In genomic region chr17:74442670-74443515, GRCh38 we compare ENCODE assay signal across 8 cellular contexts. TPM values are rescaled to one million over a fixed set of nuclear protein-coding genes. Genes with fewer than 3 reads are reported as not detected.
DNase-seq lines count a peak whose midpoint lies in the region; ATAC-seq, FAIRE-seq and TF ChIP-seq lines count a peak whose summit lies in the region.

No MANE protein-coding gene starts in this region.

- 4% methylated on average over 27 of the region's 28 CpGs for whole genome bisulfite sequencing in HepG2 (ENCODE audit: low lambda C conversion rate)
- WGBS in suprapubic skin, result 12% methylated on average over 17 of the region's 28 CpGs

- H3K27me3 ChIP-seq in HepG2 (ENCODE audit: control insufficient read depth in 1 of 2, insufficient read depth in 2 of 2, low read length in 2 of 2) (no peaks in the 10 kb centered on the region), suprapubic skin (no peaks in the 10 kb centered on the region)

- no peak for TF ChIP-seq CTCF in GM10266 (IDR thresholded peaks at IDR 0.05; ENCODE audit: control insufficient read depth, insufficient read depth, low read depth, missing control alignments)
- no peak; the same call in 1 of the 2 replicates for TF ChIP-seq CTCF in HepG2 (CRISPR knock-in tag; IDR thresholded peaks at IDR 0.05)
- TF ChIP-seq CTCF in suprapubic skin (IDR thresholded peaks at IDR 0.05), result no peak

- peak; percentile 57 for TF ChIP-seq RAD21 in HepG2 (CRISPR knock-in tag; IDR thresholded peaks at IDR 0.05)

- TF ChIP-seq POLR2A in HepG2 (IDR thresholded peaks at IDR 0.05; ENCODE audit: insufficient read depth in 1 of 2, low read depth in 2 of 2, low read length in 2 of 2) (peak; percentile 92 to 97), suprapubic skin (IDR thresholded peaks at IDR 0.05) (no peak)

- intact Hi-C loops in HepG2 (cut with micrococcal nuclease; ENCODE audit: unreplicated experiment), result loop anchor here (1.0 to 2.0 kb wide), 3 partner anchors 10 to 14 kb away; no protein-coding TSS in a partner anchor

- no peaks in the 10 kb centered on the region for H3K9me3 ChIP-seq in HepG2 (ENCODE audit: low read length)
- H3K9me3 ChIP-seq in suprapubic skin, result no peaks in the 10 kb centered on the region

- POLR2A ChIA-PET in HepG2 (lab: Yijun Ruan, JAX), result interaction anchor here (0.6 to 5.6 kb wide), 14 partner anchors 9 to 430 kb away, joined by 3 to 126 read pairs (median 5); partner anchors contain the start of genes FDXR and RAB37

- DNase-seq in GM10266 (ENCODE audit: extremely low spot score) (peak; percentile 81), NCI-H345 (lab: John Stamatoyannopoulos, UW) (peak; percentile 87), cerebellar cortex (ENCODE audit: low spot score) (peak; percentile 82), HepG2 (ENCODE audit: low spot score) (peak; percentile 95), suprapubic skin (ENCODE audit: low spot score in 2 of 2) (peak; percentile 83 to 90), NK-92 (lab: John Stamatoyannopoulos, UW; ENCODE audit: unreplicated experiment) (no peak)
- no peak for DNase-seq in stimulated activated CD4-positive, alpha-beta T cell treated with anti-CD3 and anti-CD28 coated beads, Interleukin-2, amount 100 ng/mL, for 24 hours

- peaks cover 18% of the 10 kb centered on the region for H4K20me1 ChIP-seq in HepG2 (ENCODE audit: insufficient read depth, low read length)

- H3K4me3 ChIP-seq in HepG2 (replicated peaks in 1 of 3; ENCODE audit: insufficient read depth in 1 of 3, low read depth in 2 of 3, low read length in 3 of 3) (peak overlapping the region; percentile 33 to 72 (median 41)), suprapubic skin (peak overlapping the region; percentile 30)

- no TSS peak for BruUV-seq in HepG2 (replicated peaks; lab: Mats Ljungman, UMichigan)

- H3K27ac ChIP-seq in HepG2 (ENCODE audit: extremely low read length, insufficient read depth, low read length) (peak overlapping the region; percentile 96), suprapubic skin (peak overlapping the region; percentile 83)

- peaks cover 38 to 62% of the 10 kb centered on the region in 2 experiments for H3K36me3 ChIP-seq in HepG2 (replicated peaks in 1 of 2; ENCODE audit: control insufficient read depth in 1 of 2, insufficient read depth in 2 of 2, low read length in 2 of 2)
- peaks cover 15% of the 10 kb centered on the region for H3K36me3 ChIP-seq in suprapubic skin

- H3K4me1 ChIP-seq in HepG2 (ENCODE audit: insufficient read depth, low read length) (peaks cover 37% of the 10 kb centered on the region), suprapubic skin (peaks cover 47% of the 10 kb centered on the region)

- peak overlapping the region; percentile 91 for H3K4me2 ChIP-seq in HepG2 (ENCODE audit: low read depth, low read length)

- H3K9ac ChIP-seq in HepG2 (ENCODE audit: insufficient read depth, low read depth, low read length), result peak overlapping the region; percentile 82

- TF ChIP-seq EP300 in HepG2 (IDR thresholded peaks at IDR 0.05; ENCODE audit: low read depth in 2 of 2, low read length in 2 of 2) (peak; percentile 90 to 93), HepG2 (CRISPR knock-in tag; IDR thresholded peaks at IDR 0.05; ENCODE audit: borderline replicate concordance) (peak; percentile 90), suprapubic skin (IDR thresholded peaks at IDR 0.05) (no peak)

- H3K79me2 ChIP-seq in HepG2 (ENCODE audit: insufficient read depth, low read length), result peaks cover 19% of the 10 kb centered on the region

- H2AFZ ChIP-seq in HepG2 (ENCODE audit: low read length), result no peak overlapping the region

- peak; percentile 84 for FAIRE-seq in HepG2 (lab: Jason Lieb, UNC)

- ATAC-seq in HG02759 (IDR thresholded peaks at IDR 0.05; ENCODE audit: unreplicated experiment) (peak; percentile 74), HepG2 (peak; percentile 94)

- in situ Hi-C loops in HepG2 (cut with HindIII; ENCODE audit: extremely low pct_ligation_motif_present, low pct_unique_long_range_greater_than_20kb), result loop anchor here (25.0 kb wide), 2 partner anchors 656 to 1156 kb away; no protein-coding TSS in a partner anchor

- CTCF ChIA-PET in HepG2 (lab: Yijun Ruan, JAX; ENCODE audit: low intra/inter-chr PET ratio, low total read pairs), result no interaction called here

TF ChIP-seq in HepG2, 621 proteins besides CTCF, POLR2A, EP300 and RAD21 (continues in another document):
- TF ChIP-seq BORCS8-MEF2B (CRISPR knock-in tag; IDR thresholded peaks at IDR 0.05) (peak; percentile 85), ZNF615 (CRISPR knock-in tag; IDR thresholded peaks at IDR 0.05; ENCODE audit: borderline replicate concordance) (no peak), CENPX (CRISPR knock-in tag; IDR thresholded peaks at IDR 0.05) (no peak), KLF6 (CRISPR knock-in tag; IDR thresholded peaks at IDR 0.05) (peak; percentile 87; the same call in 1 of the 2 replicates), LBX2 (CRISPR knock-in tag; IDR thresholded peaks at IDR 0.05; ENCODE audit: borderline replicate concordance) (0 out of 2 replicates have a peak, but pooled peaks have one; percentile 53), JDP2 (CRISPR knock-in tag; IDR thresholded peaks at IDR 0.05; ENCODE audit: borderline replicate concordance) (no peak; the same call in 1 of the 2 replicates), ZNF501 (CRISPR knock-in tag; IDR thresholded peaks at IDR 0.05) (peak; percentile 96)
- TF ChIP-seq, protein P1, sequence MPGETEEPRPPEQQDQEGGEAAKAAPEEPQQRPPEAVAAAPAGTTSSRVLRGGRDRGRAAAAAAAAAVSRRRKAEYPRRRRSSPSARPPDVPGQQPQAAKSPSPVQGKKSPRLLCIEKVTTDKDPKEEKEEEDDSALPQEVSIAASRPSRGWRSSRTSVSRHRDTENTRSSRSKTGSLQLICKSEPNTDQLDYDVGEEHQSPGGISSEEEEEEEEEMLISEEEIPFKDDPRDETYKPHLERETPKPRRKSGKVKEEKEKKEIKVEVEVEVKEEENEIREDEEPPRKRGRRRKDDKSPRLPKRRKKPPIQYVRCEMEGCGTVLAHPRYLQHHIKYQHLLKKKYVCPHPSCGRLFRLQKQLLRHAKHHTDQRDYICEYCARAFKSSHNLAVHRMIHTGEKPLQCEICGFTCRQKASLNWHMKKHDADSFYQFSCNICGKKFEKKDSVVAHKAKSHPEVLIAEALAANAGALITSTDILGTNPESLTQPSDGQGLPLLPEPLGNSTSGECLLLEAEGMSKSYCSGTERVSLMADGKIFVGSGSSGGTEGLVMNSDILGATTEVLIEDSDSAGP (CRISPR knock-in tag; IDR thresholded peaks at IDR 0.05; ENCODE audit: borderline replicate concordance), result peak; percentile 76

RNA-seq across cellular contexts. Expression of gene GPRC5C, which starts 11.0 kb away (rescaled TPM):
- 44.8 and 85.6 TPM in 2 replicates for total RNA-seq in HepG2 (2016; rRNA removed; fragmentation: Illumina TruSeq; extraction: Trizol)
- total RNA-seq in HepG2 (2016; cell fraction: cytosol; rRNA removed; fragmentation: Illumina TruSeq; extraction: Trizol; ENCODE audit: low read depth), result 30.8 and 32.3 TPM in 2 replicates
- 41.2 and 86.3 TPM in 2 replicates for total RNA-seq in HepG2 (2016; cell fraction: insoluble cytoplasmic fraction; rRNA removed; fragmentation: Illumina TruSeq; extraction: Trizol)
- total RNA-seq in HepG2 (2016; cell fraction: membrane; rRNA removed; fragmentation: Illumina TruSeq; extraction: Trizol), result 50.5 and 55.5 TPM in 2 replicates
- total RNA-seq in HepG2 (2016; cell fraction: nucleus; rRNA removed; fragmentation: Illumina TruSeq; extraction: Trizol), result 73.7 and 80.6 TPM in 2 replicates
- polyA plus RNA-seq in HepG2 (2011; rRNA removed), result 300 and 407 TPM in 2 replicates
- polyA plus RNA-seq in HepG2 (2011; cell fraction: cytosol; rRNA removed), result 276 and 424 TPM in 2 replicates
- polyA plus RNA-seq in HepG2 (2011; cell fraction: nucleus; rRNA removed), result 354 and 357 TPM in 2 replicates
- 111 and 131 TPM in 2 replicates for polyA plus RNA-seq in HepG2 (2012)
- 29.5 and 34.4 TPM in 2 replicates for polyA plus RNA-seq in HepG2 (2016; cell fraction: cytosol; fragmentation: Illumina TruSeq; extraction: Trizol; ENCODE audit: low read depth)
- polyA plus RNA-seq in HepG2 (2016; cell fraction: insoluble cytoplasmic fraction; fragmentation: Illumina TruSeq; extraction: Trizol; ENCODE audit: low read depth), result 42.9 and 43.8 TPM in 2 replicates
- polyA plus RNA-seq in HepG2 (2016; cell fraction: membrane; fragmentation: Illumina TruSeq; extraction: Trizol; ENCODE audit: low read depth), result 36.0 and 48.1 TPM in 2 replicates
- polyA plus RNA-seq in HepG2 (2016; cell fraction: nucleus; fragmentation: Illumina TruSeq; extraction: Trizol; ENCODE audit: insufficient read depth, low read depth), result 131 and 142 TPM in 2 replicates
- polyA minus RNA-seq in HepG2 (2011; rRNA and poly(A)+ RNA removed; ENCODE audit: low replicate concordance), result 39.8 and 712 TPM in 2 replicates
- 209 and 211 TPM in 2 replicates for polyA minus RNA-seq in HepG2 (2011; cell fraction: cytosol; rRNA and poly(A)+ RNA removed)
- 108 and 116 TPM in 2 replicates for polyA minus RNA-seq in HepG2 (2011; cell fraction: nucleus; rRNA and poly(A)+ RNA removed)
- total RNA-seq in suprapubic skin, result 100 to 1,000 TPM in 1 of 4 donors, 10 to 100 TPM in 3; 72.0 to 106 (median 91.5) TPM

RNA-seq across cellular contexts. Expression of gene CD300A, which starts 23.5 kb away (rescaled TPM):
- total RNA-seq in HepG2 (2016; rRNA removed; fragmentation: Illumina TruSeq; extraction: Trizol) (not detected in 2 replicates), suprapubic skin (1 to 10 TPM; 1.4 to 6.3 (median 2.9) TPM)
- total RNA-seq in HepG2 (2016; cell fraction: cytosol; rRNA removed; fragmentation: Illumina TruSeq; extraction: Trizol; ENCODE audit: low read depth), result not detected in 2 replicates
- total RNA-seq in HepG2 (2016; cell fraction: insoluble cytoplasmic fraction; rRNA removed; fragmentation: Illumina TruSeq; extraction: Trizol), result not detected in 2 replicates
- total RNA-seq in HepG2 (2016; cell fraction: membrane; rRNA removed; fragmentation: Illumina TruSeq; extraction: Trizol), result not detected in 2 replicates
- total RNA-seq in HepG2 (2016; cell fraction: nucleus; rRNA removed; fragmentation: Illumina TruSeq; extraction: Trizol), result not detected in 2 replicates
- polyA plus RNA-seq in HepG2 (2011; rRNA removed), result 0.39 TPM in 1 of 2 replicates, not detected in the other
- polyA plus RNA-seq in HepG2 (2011; cell fraction: cytosol; rRNA removed), result 0.09 and 0.14 TPM in 2 replicates
- 0.14 and 0.23 TPM in 2 replicates for polyA plus RNA-seq in HepG2 (2011; cell fraction: nucleus; rRNA removed)
- 0.11 and 0.19 TPM in 2 replicates for polyA plus RNA-seq in HepG2 (2012)
- not detected in 2 replicates for polyA plus RNA-seq in HepG2 (2016; cell fraction: cytosol; fragmentation: Illumina TruSeq; extraction: Trizol; ENCODE audit: low read depth)
- not detected in 2 replicates for polyA plus RNA-seq in HepG2 (2016; cell fraction: insoluble cytoplasmic fraction; fragmentation: Illumina TruSeq; extraction: Trizol; ENCODE audit: low read depth)
- not detected in 2 replicates for polyA plus RNA-seq in HepG2 (2016; cell fraction: membrane; fragmentation: Illumina TruSeq; extraction: Trizol; ENCODE audit: low read depth)
- not detected in 2 replicates for polyA plus RNA-seq in HepG2 (2016; cell fraction: nucleus; fragmentation: Illumina TruSeq; extraction: Trizol; ENCODE audit: insufficient read depth, low read depth)
- polyA minus RNA-seq in HepG2 (2011; rRNA and poly(A)+ RNA removed; ENCODE audit: low replicate concordance), result not detected in 2 replicates
- polyA minus RNA-seq in HepG2 (2011; cell fraction: cytosol; rRNA and poly(A)+ RNA removed), result not detected in 2 replicates
- polyA minus RNA-seq in HepG2 (2011; cell fraction: nucleus; rRNA and poly(A)+ RNA removed), result not detected in 2 replicates

Comparison
In these comparisons a context has a peak if more than half of its experiments do, and no peak if none do; other contexts are left out.
1. DNase-seq: peak in GM10266 (single experiment), NCI-H345 (single experiment), cerebellar cortex (single experiment), HepG2 (single experiment) and suprapubic skin (2 of 2); none in NK-92 (single experiment) and stimulated activated CD4-positive, alpha-beta T cell treated with anti-CD3 and anti-CD28 coated beads, Interleukin-2, amount 100 ng/mL, for 24 hours (0 of 2).
2. POLR2A ChIP-seq: peak in HepG2 (2 of 2); none in suprapubic skin (0 of 2).